29 cellular contexts compared by ENCODE assay signal in the genomic region with DNA sequence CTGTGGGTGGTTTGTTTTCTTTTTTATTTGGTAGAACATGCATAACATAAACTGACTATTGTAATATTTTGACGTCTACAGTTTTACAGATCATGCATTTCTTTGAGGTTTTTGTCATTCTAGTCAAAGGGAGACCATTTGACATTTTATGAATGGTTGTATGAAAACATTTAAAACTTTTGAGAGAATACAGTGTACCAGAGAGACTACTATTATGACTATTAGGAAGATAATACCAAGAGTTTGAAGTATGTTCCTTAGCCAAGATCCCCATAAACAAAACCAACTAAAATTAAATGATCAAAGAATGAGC.
"Had no signal": no experiment of that assay in that cellular context is flagged by ENCODE, and none has a peak within 500 bp of the region (broad histone marks: within the 10 kb centered on the region; RNA-seq: fewer than 3 reads in every experiment).

No MANE protein-coding gene starts in this region.

- ATAC-seq: T-helper 17 cell, WTC11 had no signal

- H3K9me3 Mint-ChIP-seq: activated CD4-positive, alpha-beta T cell treated with anti-CD3 and anti-CD28 coated beads, Interleukin-2, amount 10 ng/mL, durations not matched to agents 24 days and 14 days; activated naive CD4-positive, alpha-beta T cell treated with anti-CD3 and anti-CD28 coated beads, Interleukin-2, amount 10 ng/mL, durations not matched to agents 7 days and 5 days; activated T-helper 1 cell treated with anti-CD3 and anti-CD28 coated beads, Interleukin-12 subunit alpha, Interleukin-12 subunit beta, Interleukin-2, Interleukin-4 antibody, amounts not matched to agents 30 ng/mL and 10 ng/mL and 1 ng/mL, durations not matched to agents 14 hours and 24 hours and 36 hours; central memory CD8-positive, alpha-beta T cell; dendritic cell treated with granulocyte-macrophage colony-stimulating factor and Interleukin-4, amounts not matched to agents 40 ng/mL and 50 ng/mL, for 4 days; endodermal cell; T-helper 2 cell treated with Interferon-gamma antibody and Interleukin-4, amounts not matched to agents 5 μg/mL and 100 μg/mL, for 36 hours; WTC11 had no signal

- H3K36me3 Mint-ChIP-seq: activated naive CD4-positive, alpha-beta T cell treated with anti-CD3 and anti-CD28 coated beads, Interleukin-2, amount 10 ng/mL, durations not matched to agents 7 days and 5 days; activated naive CD4-positive, alpha-beta T cell treated with anti-CD3 and anti-CD28 coated beads, Interleukin-2, amount 50 U/mL, for 72 hours; activated naive CD8-positive, alpha-beta T cell treated with anti-CD3 and anti-CD28 coated beads, Interleukin-2, amount 10 ng/mL, durations not matched to agents 7 days and 5 days; WTC11 had no signal

- H3K27me3 ChIP-seq: brain microvascular endothelial cell, dorsolateral prefrontal cortex, esophagus squamous epithelium had no signal

- DNase-seq: activated CD4-positive, alpha-beta memory T cell treated with anti-CD3 and anti-CD28 coated beads for 36 hours; activated CD8-positive, alpha-beta memory T cell treated with anti-CD3 and anti-CD28 coated beads, Interleukin-2, amount 50 U/mL, for 48 hours; activated gamma-delta T cell; activated naive CD4-positive, alpha-beta T cell; activated naive CD4-positive, alpha-beta T cell treated with anti-CD3 and anti-CD28 coated beads, Interleukin-2, amount 10 ng/mL, durations not matched to agents 7 days and 5 days; activated naive CD8-positive, alpha-beta T cell treated with anti-CD3 and anti-CD28 coated beads, Interleukin-2, amount 10 ng/mL, durations not matched to agents 7 days and 5 days; activated T-cell treated with anti-CD3 and anti-CD28 coated beads for 4 hours; activated T-cell treated with anti-CD3 and anti-CD28 coated beads, Interleukin-2, amount 50 U/mL, for 4 hours; amniotic stem cell; brain microvascular endothelial cell; dorsolateral prefrontal cortex; effector memory CD4-positive, alpha-beta T cell; endodermal cell; erythroblast; esophagus squamous epithelium; T-helper 1 cell; T-helper 17 cell; T1000 had no signal

- H3K27ac Mint-ChIP-seq: activated CD4-positive, alpha-beta memory T cell treated with anti-CD3 and anti-CD28 coated beads for 36 hours; activated CD4-positive, alpha-beta T cell treated with anti-CD3 and anti-CD28 coated beads, Interleukin-2, amount 10 ng/mL, durations not matched to agents 24 days and 14 days; activated naive CD4-positive, alpha-beta T cell treated with anti-CD3 and anti-CD28 coated beads, Interleukin-2, amount 10 ng/mL, durations not matched to agents 7 days and 5 days; activated naive CD4-positive, alpha-beta T cell treated with anti-CD3 and anti-CD28 coated beads, Interleukin-2, amount 50 U/mL, for 72 hours; activated naive CD8-positive, alpha-beta T cell treated with anti-CD3 and anti-CD28 coated beads, Interleukin-2, amount 10 ng/mL, durations not matched to agents 7 days and 5 days; activated T-helper 1 cell treated with anti-CD3 and anti-CD28 coated beads, Interleukin-12 subunit alpha, Interleukin-12 subunit beta, Interleukin-2, Interleukin-4 antibody, amounts not matched to agents 30 ng/mL and 10 ng/mL and 1 ng/mL, durations not matched to agents 14 hours and 24 hours and 36 hours; dendritic cell treated with granulocyte-macrophage colony-stimulating factor and Interleukin-4, amounts not matched to agents 40 ng/mL and 50 ng/mL, for 4 days; endodermal cell; T-helper 17 cell; T-helper 2 cell treated with Interferon-gamma antibody and Interleukin-4, amounts not matched to agents 5 μg/mL and 100 μg/mL, for 36 hours; WTC11 had no signal

- H3K27me3 Mint-ChIP-seq: activated CD4-positive, alpha-beta memory T cell treated with anti-CD3 and anti-CD28 coated beads for 36 hours; central memory CD8-positive, alpha-beta T cell; dendritic cell treated with granulocyte-macrophage colony-stimulating factor and Interleukin-4, amounts not matched to agents 40 ng/mL and 50 ng/mL, for 4 days had no signal

- H3K4me3 Mint-ChIP-seq: activated CD4-positive, alpha-beta memory T cell treated with anti-CD3 and anti-CD28 coated beads for 36 hours; activated CD4-positive, alpha-beta T cell treated with anti-CD3 and anti-CD28 coated beads, Interleukin-2, amount 10 ng/mL, durations not matched to agents 24 days and 14 days; activated naive CD4-positive, alpha-beta T cell treated with anti-CD3 and anti-CD28 coated beads, Interleukin-2, amount 10 ng/mL, durations not matched to agents 7 days and 5 days; activated naive CD8-positive, alpha-beta T cell treated with anti-CD3 and anti-CD28 coated beads, Interleukin-2, amount 10 ng/mL, durations not matched to agents 7 days and 5 days; activated T-cell treated with anti-CD3 and anti-CD28 coated beads, Interleukin-2, amount 50 U/mL, for 4 hours; activated T-helper 1 cell treated with anti-CD3 and anti-CD28 coated beads, Interleukin-12 subunit alpha, Interleukin-12 subunit beta, Interleukin-2, Interleukin-4 antibody, amounts not matched to agents 30 ng/mL and 10 ng/mL and 1 ng/mL, durations not matched to agents 14 hours and 24 hours and 36 hours; central memory CD8-positive, alpha-beta T cell; dendritic cell treated with granulocyte-macrophage colony-stimulating factor and Interleukin-4, amounts not matched to agents 40 ng/mL and 50 ng/mL, for 4 days; endodermal cell; T-helper 17 cell; T-helper 2 cell treated with Interferon-gamma antibody and Interleukin-4, amounts not matched to agents 5 μg/mL and 100 μg/mL, for 36 hours; WTC11 had no signal

- H3K4me3 ChIP-seq: coronary artery, esophagus squamous epithelium had no signal

- H3K36me3 ChIP-seq: brain microvascular endothelial cell, esophagus squamous epithelium had no signal

- H3K4me1 ChIP-seq: esophagus squamous epithelium had no signal

- H3K9me3 ChIP-seq: esophagus squamous epithelium had no signal

- H3K27ac ChIP-seq: brain microvascular endothelial cell, coronary artery, esophagus squamous epithelium had no signal

- FAIRE-seq: astrocyte, bronchial epithelial cell, frontal cortex had no signal
